Comparison of ENCODE assay signal across 16 cellular contexts in the genomic region with DNA sequence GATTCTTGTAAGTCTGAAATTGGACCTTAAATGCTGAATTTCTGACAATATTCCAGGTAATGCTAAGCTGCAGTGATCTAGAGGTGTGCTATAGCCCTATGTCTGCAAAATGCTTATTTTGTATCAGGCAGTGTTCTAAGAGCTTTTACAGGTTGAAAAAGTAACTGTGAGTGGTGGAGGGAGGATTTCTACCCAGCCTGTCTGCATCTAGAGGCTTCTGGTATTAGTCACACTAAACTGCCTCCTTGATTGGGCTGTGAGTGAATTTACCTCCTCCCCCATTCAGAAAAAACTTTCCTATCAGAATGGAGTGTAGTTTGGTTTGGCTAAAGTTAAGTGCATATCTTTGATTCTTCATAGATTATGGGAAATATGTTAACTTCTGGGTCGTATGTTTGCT. TPM values are rescaled to one million over a fixed set of nuclear protein-coding genes. Genes with fewer than 3 reads are reported as not detected.
DNase-seq lines count a peak whose midpoint lies in the region; ATAC-seq and TF ChIP-seq lines count a peak whose summit lies in the region.
"Had no signal": no experiment of that assay in that cellular context is flagged by ENCODE, and none has a peak within 500 bp of the region (broad histone marks: within the 10 kb centered on the region; RNA-seq: fewer than 3 reads in every experiment).

No MANE protein-coding gene starts in this region.

- no peaks in the 10 kb centered on the region for H3K36me3 ChIP-seq in psoas muscle (ENCODE audit: insufficient read depth in 1 of 2, low read depth in 1 of 2)
- H3K36me3 ChIP-seq: upper lobe of right lung had no signal

- POLR2A ChIA-PET in activated CD8-positive, alpha-beta T cell treated with anti-CD3 and anti-CD28 coated beads for 36 hours (lab: Charles Lee), result no interaction called here
- POLR2A ChIA-PET in activated CD8-positive, alpha-beta T cell treated with anti-CD3 and anti-CD28 coated beads, Interleukin-2, amount 10 ng/mL, durations not matched to agents 7 days and 5 days (lab: Charles Lee), result no interaction called here
- POLR2A ChIA-PET in RWPE1 (lab: Yijun Ruan, JAX; ENCODE audit: low non-redundant PET), result no interaction called here

- H3K36me3 Mint-ChIP-seq in activated CD8-positive, alpha-beta T cell treated with anti-CD3 and anti-CD28 coated beads for 36 hours (ENCODE audit: low read depth), result no peaks in the 10 kb centered on the region
- H3K36me3 Mint-ChIP-seq in activated CD8-positive, alpha-beta T cell treated with anti-CD3 and anti-CD28 coated beads, Interleukin-2, amount 10 ng/mL, durations not matched to agents 7 days and 5 days (ENCODE audit: low read depth), result no peaks in the 10 kb centered on the region
- H3K36me3 Mint-ChIP-seq: activated naive CD8-positive, alpha-beta T cell treated with anti-CD3 and anti-CD28 coated beads for 36 hours had no signal

- H3K27me3 Mint-ChIP-seq in activated CD8-positive, alpha-beta T cell treated with anti-CD3 and anti-CD28 coated beads for 36 hours, result no peaks in the 10 kb centered on the region
- no peaks in the 10 kb centered on the region for H3K27me3 Mint-ChIP-seq in activated CD8-positive, alpha-beta T cell treated with anti-CD3 and anti-CD28 coated beads, Interleukin-2, amount 10 ng/mL, durations not matched to agents 7 days and 5 days (ENCODE audit: low read depth)
- H3K27me3 Mint-ChIP-seq: activated B cell treated with CpG ODN at 0.5 μM for 24 hours; activated naive CD8-positive, alpha-beta T cell treated with anti-CD3 and anti-CD28 coated beads for 36 hours had no signal

- CTCF ChIA-PET in activated CD8-positive, alpha-beta T cell treated with anti-CD3 and anti-CD28 coated beads for 36 hours (lab: Charles Lee), result interaction anchor here (0.7 to 3.6 kb wide), 11 partner anchors 8 to 901 kb away, joined by 3 to 27 read pairs (median 4); no protein-coding TSS in a partner anchor
- CTCF ChIA-PET in activated CD8-positive, alpha-beta T cell treated with anti-CD3 and anti-CD28 coated beads, Interleukin-2, amount 10 ng/mL, durations not matched to agents 7 days and 5 days (lab: Charles Lee), result interaction anchor here (0.7 to 2.9 kb wide), 6 partner anchors 8 to 747 kb away, joined by 3 to 18 read pairs (median 4); no protein-coding TSS in a partner anchor
- CTCF ChIA-PET in RWPE1 (lab: Yijun Ruan, JAX), result interaction anchor here (0.6 to 1.0 kb wide), 5 partner anchors 14 to 1478 kb away, joined by 3 read pairs; a partner anchor contains a TSS

- H3K9me3 ChIP-seq in psoas muscle, result no peaks in the 10 kb centered on the region
- H3K9me3 ChIP-seq: upper lobe of right lung had no signal

- intact Hi-C loops in activated CD8-positive, alpha-beta T cell treated with anti-CD3 and anti-CD28 coated beads for 36 hours (cut with micrococcal nuclease), result loop anchor here (5.0 kb wide), 1 partner anchor 746 kb away; no protein-coding TSS in a partner anchor
- intact Hi-C loops in psoas muscle (cut with DNase I), result loop anchor here (10.0 kb wide), 1 partner anchor 749 kb away; no protein-coding TSS in a partner anchor

- H3K9me3 Mint-ChIP-seq in activated CD8-positive, alpha-beta T cell treated with anti-CD3 and anti-CD28 coated beads for 36 hours, result no peaks in the 10 kb centered on the region
- no peaks in the 10 kb centered on the region for H3K9me3 Mint-ChIP-seq in activated CD8-positive, alpha-beta T cell treated with anti-CD3 and anti-CD28 coated beads, Interleukin-2, amount 10 ng/mL, durations not matched to agents 7 days and 5 days (ENCODE audit: insufficient read depth)
- H3K9me3 Mint-ChIP-seq: activated B cell treated with CpG ODN at 0.5 μM for 24 hours; activated naive CD8-positive, alpha-beta T cell treated with anti-CD3 and anti-CD28 coated beads for 36 hours had no signal

- H3K27ac ChIP-seq in RWPE1, result no peak overlapping the region
- H3K27ac ChIP-seq in psoas muscle, result no peak overlapping the region
- H3K27ac ChIP-seq: upper lobe of right lung had no signal

- H3K4me1 ChIP-seq in psoas muscle, result no peaks in the 10 kb centered on the region

- TF ChIP-seq CTCF in activated CD8-positive, alpha-beta T cell treated with anti-CD3 and anti-CD28 coated beads for 36 hours (IDR thresholded peaks at IDR 0.05), result no peak
- TF ChIP-seq CTCF in fibroblast of the aortic adventitia (IDR thresholded peaks at IDR 0.05; ENCODE audit: insufficient read depth, low read length), result no peak
- no peak for TF ChIP-seq CTCF in RWPE1 (conservative IDR thresholded peaks at IDR 0.05; ENCODE audit: low read depth)
- TF ChIP-seq CTCF in psoas muscle (IDR thresholded peaks at IDR 0.05), result no peak

- H3K27ac Mint-ChIP-seq in activated CD8-positive, alpha-beta T cell treated with anti-CD3 and anti-CD28 coated beads for 36 hours, result no peak overlapping the region
- H3K27ac Mint-ChIP-seq in activated CD8-positive, alpha-beta T cell treated with anti-CD3 and anti-CD28 coated beads, Interleukin-2, amount 10 ng/mL, durations not matched to agents 7 days and 5 days, result no peak overlapping the region
- H3K27ac Mint-ChIP-seq: activated B cell treated with CpG ODN at 0.5 μM for 24 hours; activated naive CD8-positive, alpha-beta T cell treated with anti-CD3 and anti-CD28 coated beads for 36 hours had no signal

- in situ Hi-C loops in SK-MEL-5 (cut with HindIII; ENCODE audit: low pct_unique_long_range_greater_than_20kb, low sequenced_read_pairs), result no loop called here

- WGBS in psoas muscle, 3 donors, result 66 to 79% (median 75%) methylated on average over 1 of the region's 1 CpG

- H3K4me3 ChIP-seq in fibroblast of the aortic adventitia (ENCODE audit: low read depth, low read length) (no peak overlapping the region), psoas muscle (no peak overlapping the region)
- H3K4me3 ChIP-seq: upper lobe of right lung had no signal

- DNase-seq in activated CD8-positive, alpha-beta T cell treated with anti-CD3 and anti-CD28 coated beads for 36 hours, result no peak
- no peak for DNase-seq in activated CD8-positive, alpha-beta T cell treated with anti-CD3 and anti-CD28 coated beads, Interleukin-2, amount 10 ng/mL, durations not matched to agents 7 days and 5 days
- peak; percentile 41 for DNase-seq in SK-MEL-5 (ENCODE audit: low read depth, low spot score)
- peak; percentile 69 for DNase-seq in fibroblast of the aortic adventitia (ENCODE audit: low read depth)
- peak; percentile 26 for DNase-seq in stromal cell of bone marrow (ENCODE audit: low read depth)
- DNase-seq in RWPE1 (ENCODE audit: low spot score), result no peak
- DNase-seq in psoas muscle, result no peak
- DNase-seq: 8988T; activated B cell treated with CpG ODN at 0.5 μM for 24 hours; activated CD8-positive, alpha-beta memory T cell treated with anti-CD3 and anti-CD28 coated beads, Interleukin-2, amount 50 U/mL, for 48 hours; activated naive CD8-positive, alpha-beta T cell treated with anti-CD3 and anti-CD28 coated beads for 36 hours; Right ventricle myocardium superior; stimulated activated CD4-positive, alpha-beta T cell treated with anti-CD3 and anti-CD28 coated beads, Interleukin-15, amount 100 ng/mL, for 24 hours; stimulated activated CD8-positive, alpha-beta memory T cell treated with anti-CD3 and anti-CD28 coated beads, Interleukin-4, amount 100 ng/mL, for 48 hours; upper lobe of right lung had no signal

- H3K4me3 Mint-ChIP-seq in activated CD8-positive, alpha-beta T cell treated with anti-CD3 and anti-CD28 coated beads for 36 hours, result no peak overlapping the region
- no peak overlapping the region for H3K4me3 Mint-ChIP-seq in activated CD8-positive, alpha-beta T cell treated with anti-CD3 and anti-CD28 coated beads, Interleukin-2, amount 10 ng/mL, durations not matched to agents 7 days and 5 days
- H3K4me3 Mint-ChIP-seq: activated B cell treated with CpG ODN at 0.5 μM for 24 hours; activated naive CD8-positive, alpha-beta T cell treated with anti-CD3 and anti-CD28 coated beads for 36 hours had no signal

- no peaks in the 10 kb centered on the region for H3K27me3 ChIP-seq in psoas muscle (ENCODE audit: insufficient read depth in 3 of 3, low read length in 2 of 3)
- H3K27me3 ChIP-seq: upper lobe of right lung had no signal

- H3K4me1 Mint-ChIP-seq in activated CD8-positive, alpha-beta T cell treated with anti-CD3 and anti-CD28 coated beads for 36 hours (ENCODE audit: low read depth), result peaks cover 9% of the 10 kb centered on the region
- peaks cover 9% of the 10 kb centered on the region for H3K4me1 Mint-ChIP-seq in activated CD8-positive, alpha-beta T cell treated with anti-CD3 and anti-CD28 coated beads, Interleukin-2, amount 10 ng/mL, durations not matched to agents 7 days and 5 days (ENCODE audit: low read depth)

- ATAC-seq in activated CD8-positive, alpha-beta T cell treated with anti-CD3 and anti-CD28 coated beads for 36 hours, result peak; percentile 20
- no peak for ATAC-seq in activated CD8-positive, alpha-beta T cell treated with anti-CD3 and anti-CD28 coated beads, Interleukin-2, amount 10 ng/mL, durations not matched to agents 7 days and 5 days
- ATAC-seq in psoas muscle (no peak), GM21447 (IDR thresholded peaks at IDR 0.05; ENCODE audit: unreplicated experiment) (no peak)

RNA-seq across cellular contexts. Expression of a gene that starts 56.8 kb away (rescaled TPM):
- 1 to 10 TPM; 6.0 to 7.7 TPM for total RNA-seq in activated CD8-positive, alpha-beta T cell treated with anti-CD3 and anti-CD28 coated beads for 36 hours
- 10 to 100 TPM in 1 of 2 experiments, 1 to 10 TPM in 1; 7.9 to 11.8 TPM for total RNA-seq in activated CD8-positive, alpha-beta T cell treated with anti-CD3 and anti-CD28 coated beads, Interleukin-2, amount 10 ng/mL, durations not matched to agents 7 days and 5 days
- 14.3 and 20.9 TPM in 2 replicates for total RNA-seq in SK-MEL-5 (2014; rRNA removed; shearing (Covaris generic))
- polyA plus RNA-seq in SK-MEL-5 (2015; cell fraction: cytosol; rRNA removed), result 13.1 and 16.0 TPM in 2 replicates
- 14.7 and 19.3 TPM in 2 replicates for polyA plus RNA-seq in SK-MEL-5 (2015; cell fraction: nucleus; rRNA removed)
- total RNA-seq in fibroblast of the aortic adventitia (ENCODE audit: low replicate concordance) (26.8 and 31.1 TPM in 2 replicates), psoas muscle (1 to 10 TPM; 3.2 to 6.5 (median 4.3) TPM)
- 1 to 10 TPM; 2.7 to 7.3 (median 3.3) TPM for polyA plus RNA-seq in psoas muscle

Comparison
In these comparisons a context has a peak if more than half of its experiments do, and no peak if none do; other contexts are left out.
1. DNase-seq: peak in SK-MEL-5 (single experiment), fibroblast of the aortic adventitia (single experiment) and stromal cell of bone marrow (single experiment); none in activated CD8-positive, alpha-beta T cell treated with anti-CD3 and anti-CD28 coated beads for 36 hours (single experiment), activated CD8-positive, alpha-beta T cell treated with anti-CD3 and anti-CD28 coated beads, Interleukin-2, amount 10 ng/mL, durations not matched to agents 7 days and 5 days (single experiment), RWPE1 (single experiment) and psoas muscle (0 of 2).